In the genomic region with DNA sequence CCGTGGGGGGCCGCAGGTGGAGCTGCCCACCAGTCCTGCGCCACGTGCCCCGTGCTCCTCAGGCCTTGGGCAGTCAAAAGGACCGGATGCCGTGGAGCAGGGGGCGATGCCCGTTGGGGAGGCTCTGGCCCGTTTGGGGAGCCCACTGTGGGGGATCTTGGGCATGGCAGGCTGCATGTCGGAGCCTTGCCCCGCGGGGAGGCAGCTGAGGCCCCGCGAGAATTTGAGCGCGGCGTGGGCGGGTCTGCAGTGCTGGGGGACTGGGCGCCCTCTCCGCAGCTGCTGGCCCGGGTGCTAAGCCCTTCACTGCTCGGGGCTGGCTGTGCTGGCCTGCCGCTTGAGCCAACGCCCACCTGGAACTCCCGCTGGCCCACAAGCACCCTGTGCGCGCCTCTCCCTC, we compare ENCODE assay signal across 28 cellular contexts.
"Had no signal": no experiment of that assay in that cellular context is flagged by ENCODE, and none has a peak within 500 bp of the region (broad histone marks: within the 10 kb centered on the region; RNA-seq: fewer than 3 reads in every experiment).

No MANE protein-coding gene starts in this region.

- H3K27me3 ChIP-seq: left lung, neural progenitor cell, neutrophil, stomach, tibial artery, vagina had no signal

- ATAC-seq: left colon; left lung; natural killer cell; sciatic nerve; stimulated activated naive B cell treated with anti-CD40 and anti-IgM and Interleukin-4, amounts not matched to agents 10 μg/mL and 1 μg/mL and 100 μg/mL, for 72 hours; stimulated activated naive CD8-positive, alpha-beta T cell treated with anti-CD3 and anti-CD28 coated beads, Interleukin-15, Interleukin-2, amounts not matched to agents 100 U/mL and 50 U/mL, for 24 hours had no signal

- H3K9me3 ChIP-seq: neutrophil, thoracic aorta, vagina had no signal

- DNase-seq: head of caudate nucleus; hippocampal formation; kidney glomerular epithelial cell; left colon; mesendoderm; naive B cell; natural killer cell; nephron progenitor cell; occipital lobe; retina; stimulated activated CD4-positive, alpha-beta T cell treated with anti-CD3 and anti-CD28 coated beads, Interleukin-12 subunit alpha, Interleukin-12 subunit beta, amount 100 ng/mL, for 4 hours; stimulated activated CD4-positive, alpha-beta T cell treated with anti-CD3 and anti-CD28 coated beads, Interleukin-15, amount 100 ng/mL, for 24 hours; stimulated activated CD4-positive, alpha-beta T cell treated with anti-CD3 and anti-CD28 coated beads, Interleukin-2, amount 100 ng/mL, for 24 hours; stimulated activated CD4-positive, alpha-beta T cell treated with anti-CD3 and anti-CD28 coated beads, Interleukin-4, amount 100 ng/mL, for 1 hour; stimulated activated naive B cell treated with anti-CD40 and anti-IgM and Interleukin-4, amounts not matched to agents 10 μg/mL and 1 μg/mL and 100 μg/mL, for 72 hours; stimulated activated naive CD8-positive, alpha-beta T cell treated with anti-CD3 and anti-CD28 coated beads, Interleukin-15, Interleukin-2, amounts not matched to agents 100 U/mL and 50 U/mL, for 24 hours; stomach; tibial artery; trophoblast cell had no signal

- H3K4me1 ChIP-seq: left lung, neural progenitor cell, parathyroid adenoma, stomach, tibial artery, vagina had no signal

- H3K4me3 ChIP-seq: left lung, lung, neural progenitor cell, skin epidermis, stomach, thoracic aorta, tibial artery, vagina had no signal

- H3K36me3 ChIP-seq: left lung, neural progenitor cell, neutrophil, stomach, thoracic aorta, tibial artery, vagina had no signal

- H3K27ac ChIP-seq: left lung, neural progenitor cell, neutrophil, parathyroid adenoma, skin epidermis, stomach, thoracic aorta, tibial artery, vagina had no signal
